Comparison of ENCODE assay signal across 8 cellular contexts in genomic region chr11:80487952-80488351, GRCh38.
"Had no signal": no experiment of that assay in that cellular context is flagged by ENCODE, and none has a peak within 500 bp of the region (broad histone marks: within the 10 kb centered on the region; RNA-seq: fewer than 3 reads in every experiment).

No MANE protein-coding gene starts in this region.

- FAIRE-seq: G401.6, GM12878, GM12891, GM12892, GM18507, GM19239 had no signal

- H3K4me3 ChIP-seq: GM12878 had no signal

- ATAC-seq: GM12878 had no signal

- DNase-seq: GDM1, GF-D8 had no signal
